ENCODE assay signal across 8 cellular contexts in the genomic region with DNA sequence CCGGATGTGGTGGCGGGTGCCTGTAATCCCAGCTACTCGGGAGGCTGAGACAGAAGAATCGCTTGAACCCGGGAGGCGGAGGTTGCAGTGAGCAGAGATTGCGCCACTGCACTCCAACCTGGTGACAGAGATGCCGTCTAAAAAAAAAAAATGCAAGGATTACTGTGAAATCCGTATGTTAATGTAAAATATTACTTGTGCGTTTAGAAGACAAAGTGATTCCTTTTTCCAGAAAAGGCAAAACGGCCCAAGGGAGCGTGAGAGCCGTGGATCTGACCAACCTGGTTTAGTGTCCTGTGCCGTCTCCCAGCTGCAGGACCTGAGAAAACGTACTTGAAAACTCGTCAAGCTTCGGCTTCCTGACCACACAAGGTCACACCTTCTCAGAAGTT. TPM values are rescaled to one million over a fixed set of nuclear protein-coding genes. Genes with fewer than 3 reads are reported as not detected.
DNase-seq lines count a peak whose midpoint lies in the region; ATAC-seq and TF ChIP-seq lines count a peak whose summit lies in the region.

No MANE protein-coding gene starts in this region.

- no peak for TF ChIP-seq CTCF in OCI-LY3 (IDR thresholded peaks at IDR 0.05; ENCODE audit: low read depth, low read length)

- peak overlapping the region; percentile 77 for H3K4me3 ChIP-seq in CD4-positive, CD25-positive, alpha-beta regulatory T cell (ENCODE audit: low read depth, low read length)
- peak overlapping the region; percentile 81 for H3K4me3 ChIP-seq in OCI-LY3 (ENCODE audit: low read length)
- peak overlapping the region; percentile 22 for H3K4me3 ChIP-seq in endocrine pancreas (ENCODE audit: control insufficient read depth, insufficient read depth, low read length)
- H3K4me3 ChIP-seq in neuron (ENCODE audit: low read length): peak overlapping the region; percentile 68

- H3K9me3 ChIP-seq in CD4-positive, CD25-positive, alpha-beta regulatory T cell (ENCODE audit: control insufficient read depth in 2 of 2, low read length in 2 of 2): no peaks in the 10 kb centered on the region
- no peaks in the 10 kb centered on the region for H3K9me3 ChIP-seq in OCI-LY3 (ENCODE audit: insufficient read depth, low read length)
- no peaks in the 10 kb centered on the region for H3K9me3 ChIP-seq in endocrine pancreas (ENCODE audit: control insufficient read depth, low read length)
- H3K9me3 ChIP-seq in neuron (ENCODE audit: low read length): no peaks in the 10 kb centered on the region

- ATAC-seq in CD4-positive, CD25-positive, alpha-beta regulatory T cell (ENCODE audit: low read depth in 2 of 2): no peak
- ATAC-seq in HG03442 (IDR thresholded peaks at IDR 0.05; ENCODE audit: unreplicated experiment): no peak

- peak overlapping the region; percentile 84 for H3K4me2 ChIP-seq in OCI-LY3 (ENCODE audit: low read length)

- H3K4me3 Mint-ChIP-seq in CD4-positive, CD25-positive, alpha-beta regulatory T cell: peak overlapping the region; percentile 81 to 93 (median 90)

- H3K27me3 ChIP-seq in CD4-positive, CD25-positive, alpha-beta regulatory T cell (ENCODE audit: control insufficient read depth, insufficient read depth, low read length): no peaks in the 10 kb centered on the region
- H3K27me3 ChIP-seq in OCI-LY3 (ENCODE audit: low read depth, low read length) (no peaks in the 10 kb centered on the region), endocrine pancreas (ENCODE audit: control insufficient read depth, insufficient read depth, low read length) (no peaks in the 10 kb centered on the region), neuron (ENCODE audit: insufficient read depth, low read length) (no peaks in the 10 kb centered on the region)

- H3K9ac ChIP-seq in OCI-LY3 (ENCODE audit: low read length): peak overlapping the region; percentile 73
- H3K9ac ChIP-seq in endocrine pancreas (ENCODE audit: control insufficient read depth, insufficient read depth, low read length): peak overlapping the region; percentile 2

- H3K36me3 ChIP-seq in CD4-positive, CD25-positive, alpha-beta regulatory T cell (ENCODE audit: control insufficient read depth, insufficient read depth, low read length): no peaks in the 10 kb centered on the region
- H3K36me3 ChIP-seq in OCI-LY3 (replicated peaks; ENCODE audit: low read depth, low read length) (peaks cover 14% of the 10 kb centered on the region), endocrine pancreas (ENCODE audit: control insufficient read depth, insufficient read depth, low read length) (no peaks in the 10 kb centered on the region), neuron (ENCODE audit: insufficient read depth, low read length) (peaks cover 6% of the 10 kb centered on the region)

- H3K4me1 ChIP-seq in CD4-positive, CD25-positive, alpha-beta regulatory T cell (ENCODE audit: control insufficient read depth, insufficient read depth, low read length, poor library complexity, severe bottlenecking): peaks cover 28% of the 10 kb centered on the region
- H3K4me1 ChIP-seq in OCI-LY3 (ENCODE audit: low read length) (peaks cover 25% of the 10 kb centered on the region), endocrine pancreas (ENCODE audit: control insufficient read depth, insufficient read depth, low read length) (no peaks in the 10 kb centered on the region), neuron (ENCODE audit: insufficient read depth, low read length) (peaks cover 11% of the 10 kb centered on the region)

- no peaks in the 10 kb centered on the region for H3K27me3 Mint-ChIP-seq in CD4-positive, CD25-positive, alpha-beta regulatory T cell

- H2AFZ ChIP-seq in OCI-LY3 (ENCODE audit: low read depth, low read length) (no peak overlapping the region; the same call in 1 of the 2 replicates), neuron (ENCODE audit: low read depth, low read length) (peak overlapping the region; percentile 99)

- H3K4me1 Mint-ChIP-seq in CD4-positive, CD25-positive, alpha-beta regulatory T cell: peaks cover 0 to 47% (median 19%) of the 10 kb centered on the region in 4 donors

- peak overlapping the region; percentile 73 for H3K27ac ChIP-seq in CD4-positive, CD25-positive, alpha-beta regulatory T cell (ENCODE audit: insufficient read depth, low read length, poor library complexity, severe bottlenecking)
- H3K27ac ChIP-seq in OCI-LY3 (ENCODE audit: low read length): no peak overlapping the region

- no peak for DNase-seq in CD4-positive, CD25-positive, alpha-beta regulatory T cell
- DNase-seq in AG08396 (ENCODE audit: low spot score) (no peak), RKO (ENCODE audit: low spot score) (no peak), NCI-H2196 (lab: John Stamatoyannopoulos, UW; ENCODE audit: unreplicated experiment) (no peak)

- peak overlapping the region in 2 of 3 donors; percentile 65 to 83 for H3K27ac Mint-ChIP-seq in CD4-positive, CD25-positive, alpha-beta regulatory T cell

- peaks cover 58% of the 10 kb centered on the region for H3K79me2 ChIP-seq in OCI-LY3 (ENCODE audit: low read length)

- no peaks in the 10 kb centered on the region for H3K36me3 Mint-ChIP-seq in CD4-positive, CD25-positive, alpha-beta regulatory T cell

- H3K9me3 Mint-ChIP-seq in CD4-positive, CD25-positive, alpha-beta regulatory T cell: no peaks in the 10 kb centered on the region

- H4K20me1 ChIP-seq in OCI-LY3 (ENCODE audit: insufficient read depth, low read length): peaks cover 31% of the 10 kb centered on the region

RNA-seq across cellular contexts. Expression of a gene that starts 0.9 kb away (rescaled TPM):
- total RNA-seq in CD4-positive, CD25-positive, alpha-beta regulatory T cell: 17.7 TPM
- 10 to 100 TPM; 39.0 to 46.8 (median 44.9) TPM for polyA plus RNA-seq in CD4-positive, CD25-positive, alpha-beta regulatory T cell

RNA-seq across cellular contexts. Expression of a gene that starts 37.0 kb away (rescaled TPM):
- 0.10 TPM for total RNA-seq in CD4-positive, CD25-positive, alpha-beta regulatory T cell
- under 1 TPM in 1 of 4 donors, not detected in 3; 0.03 TPM for polyA plus RNA-seq in CD4-positive, CD25-positive, alpha-beta regulatory T cell

Comparison
In these comparisons a context has a peak if more than half of its experiments do, and no peak if none do; other contexts are left out.
1. H3K4me3 ChIP-seq: peak in every context shown above with its lines; median percentile 81 in OCI-LY3; 77 in CD4-positive, CD25-positive, alpha-beta regulatory T cell; 68 in neuron; 22 in endocrine pancreas.